1 cellular context compared by ENCODE assay signal in genomic region chr10:17787087-17787942, GRCh38.
A peak's percentile ranks its signal among the peaks of the same experiment; 100 is the strongest.
TF ChIP-seq lines count a peak whose summit lies in the region.

No MANE protein-coding gene starts in this region.

TF ChIP-seq in SK-N-SH, 30 proteins besides CTCF, POLR2A, EP300 and RAD21 (continued from another document):
- TF ChIP-seq CHD2 (IDR thresholded peaks at IDR 0.05; ENCODE audit: low read length, partially characterized antibody) (no peak), NFIC (IDR thresholded peaks at IDR 0.05; ENCODE audit: borderline replicate concordance) (peak; percentile 50; the same call in 1 of the 2 replicates)
TF ChIP-seq in SK-N-SH: peak in this region for 12.
